ENCODE assay signal across 19 cellular contexts in genomic region chr3:181382656-181383055, GRCh38.
DNase-seq lines count a peak whose midpoint lies in the region; ATAC-seq, FAIRE-seq and TF ChIP-seq lines count a peak whose summit lies in the region.
"Had no signal": no experiment of that assay in that cellular context is flagged by ENCODE, and none has a peak within 500 bp of the region (broad histone marks: within the 10 kb centered on the region; RNA-seq: fewer than 3 reads in every experiment).

No MANE protein-coding gene starts in this region.

- WGBS in HepG2 (ENCODE audit: low lambda C conversion rate), result 2% methylated on average over 3 of the region's 3 CpGs
- WGBS in right lobe of liver (ENCODE audit: insufficient coverage, low coverage, low lambda C conversion rate, missing lambda C conversion rate), result 43% methylated on average over 1 of the region's 3 CpGs
- 94% methylated on average over 3 of the region's 3 CpGs; no CpG with 5 or more reads in 1 of the 2 experiments for WGBS in H1 (ENCODE audit: extremely low coverage in 1 of 2, insufficient coverage in 1 of 2, insufficient read length in 1 of 2, insufficient replicate concordance in 2 of 2, low coverage in 1 of 2, low lambda C conversion rate in 2 of 2, missing lambda C conversion rate in 1 of 2), 2 experiments
- WGBS in thyroid gland, 2 donors, result 13 to 27% methylated on average over 3 of the region's 3 CpGs

- TF ChIP-seq EP300 in HepG2 (IDR thresholded peaks at IDR 0.05; ENCODE audit: low read depth in 2 of 2, low read length in 2 of 2) (no peak), HepG2 (CRISPR knock-in tag; IDR thresholded peaks at IDR 0.05; ENCODE audit: borderline replicate concordance) (no peak), H1 (IDR thresholded peaks at IDR 0.05; ENCODE audit: borderline replicate concordance in 1 of 2, low read depth in 2 of 2, low read length in 2 of 2) (no peak)

- no peaks in the 10 kb centered on the region for H3K23me2 ChIP-seq in H1 (ENCODE audit: low read depth, low read length)

- H2BK12ac ChIP-seq in H1 (ENCODE audit: low read depth, low read length), result no peak overlapping the region; the same call in 1 of the 2 replicates

- in situ Hi-C loops in HepG2 (cut with HindIII; ENCODE audit: extremely low pct_ligation_motif_present, low pct_unique_long_range_greater_than_20kb), result no loop called here

- H3K79me2 ChIP-seq in HepG2 (ENCODE audit: insufficient read depth, low read length) (no peaks in the 10 kb centered on the region), H1 (ENCODE audit: control insufficient read depth in 1 of 2, insufficient read depth in 2 of 2, low read length in 2 of 2) (no peaks in the 10 kb centered on the region)

- no peak overlapping the region for H2AK5ac ChIP-seq in H1 (ENCODE audit: low read depth, low read length)

- no peak for TF ChIP-seq POLR2A in HepG2 (IDR thresholded peaks at IDR 0.05; ENCODE audit: insufficient read depth in 1 of 2, low read depth in 2 of 2, low read length in 2 of 2)
- TF ChIP-seq POLR2A in right lobe of liver (IDR thresholded peaks at IDR 0.05), result no peak
- TF ChIP-seq POLR2A in H1 (IDR thresholded peaks at IDR 0.05; ENCODE audit: control extremely low read depth in 1 of 2, low read depth in 2 of 2, low read length in 2 of 2), result no peak
- no peak for TF ChIP-seq POLR2A in thyroid gland (IDR thresholded peaks at IDR 0.05)

- no peak for FAIRE-seq in HepG2 (lab: Jason Lieb, UNC)
- no peak for FAIRE-seq in H1 (lab: Jason Lieb, UNC)
- FAIRE-seq: GM12878, GM18507, K562 had no signal

- H2BK20ac ChIP-seq in H1 (ENCODE audit: low read length), result peak overlapping the region; percentile 41; the same call in 1 of the 2 replicates

- DNase-seq in HepG2 (ENCODE audit: low spot score) (no peak), right lobe of liver (no peak), H1 (ENCODE audit: low read depth in 1 of 2, low spot score in 2 of 2) (no peak), thyroid gland (peak; percentile 64 to 78), DMS53 (lab: John Stamatoyannopoulos, UW) (no peak)
- DNase-seq in activated T-cell treated with anti-CD3 and anti-CD28 coated beads, Interleukin-2, amount 50 U/mL, for 72 hours, result no peak
- DNase-seq: 8988T; Caco-2; CD8-positive, alpha-beta memory T cell; DMS79; GM23248; H7; Karpas-422 had no signal

- no peak overlapping the region for H2BK15ac ChIP-seq in H1 (ENCODE audit: low read length)

- no peaks in the 10 kb centered on the region for H3K9me3 ChIP-seq in HepG2 (ENCODE audit: low read length)
- H3K9me3 ChIP-seq in right lobe of liver, result no peaks in the 10 kb centered on the region
- H3K9me3 ChIP-seq in H1 (ENCODE audit: insufficient read depth in 2 of 2, low read depth in 1 of 2, low read length in 1 of 2), result no peaks in the 10 kb centered on the region
- no peaks in the 10 kb centered on the region for H3K9me3 ChIP-seq in thyroid gland
- H3K9me3 ChIP-seq: Caco-2 had no signal

- no peak overlapping the region for H3K23ac ChIP-seq in H1 (ENCODE audit: insufficient read length)

- TF ChIP-seq CTCF in HepG2 (CRISPR knock-in tag; IDR thresholded peaks at IDR 0.05) (no peak), right lobe of liver (IDR thresholded peaks at IDR 0.05) (no peak), H1 (IDR thresholded peaks at IDR 0.05; ENCODE audit: control extremely low read depth in 1 of 3, insufficient read depth in 1 of 3, low read depth in 1 of 3, low read length in 3 of 3) (no peak), thyroid gland (IDR thresholded peaks at IDR 0.05) (no peak)

- H3K27ac ChIP-seq in HepG2 (ENCODE audit: extremely low read length, insufficient read depth, low read length) (no peak overlapping the region), right lobe of liver (no peak overlapping the region), H1 (ENCODE audit: low read depth, low read length) (no peak overlapping the region), thyroid gland (no peak overlapping the region)
- H3K27ac ChIP-seq: GM23248, HL-60 had no signal

- H3K36me3 ChIP-seq in HepG2 (replicated peaks in 1 of 2; ENCODE audit: control insufficient read depth in 1 of 2, insufficient read depth in 2 of 2, low read length in 2 of 2) (no peaks in the 10 kb centered on the region), right lobe of liver (no peaks in the 10 kb centered on the region), H1 (ENCODE audit: control insufficient read depth in 2 of 4, insufficient read depth in 4 of 4, low read length in 3 of 4) (no peaks in the 10 kb centered on the region; a peak in 1 of 8 replicates), thyroid gland (no peaks in the 10 kb centered on the region)

- H3K36me3 Mint-ChIP-seq in activated T-cell treated with anti-CD3 and anti-CD28 coated beads, Interleukin-2, amount 50 U/mL, for 72 hours (ENCODE audit: insufficient read depth in 2 of 2), result peaks cover 0 to 1% of the 10 kb centered on the region in 2 donors
- H3K36me3 Mint-ChIP-seq: CD8-positive, alpha-beta memory T cell had no signal

- no peaks in the 10 kb centered on the region for H3K27me3 ChIP-seq in HepG2 (ENCODE audit: control insufficient read depth in 1 of 2, insufficient read depth in 2 of 2, low read length in 2 of 2)
- H3K27me3 ChIP-seq in right lobe of liver, result no peaks in the 10 kb centered on the region
- H3K27me3 ChIP-seq in H1 (replicated peaks in 1 of 4; ENCODE audit: control insufficient read depth in 3 of 4, extremely low read depth in 1 of 4, insufficient read depth in 3 of 4, low read length in 3 of 4), result no peaks in the 10 kb centered on the region
- H3K27me3 ChIP-seq in thyroid gland, result no peaks in the 10 kb centered on the region

- H3K14ac ChIP-seq in H1 (ENCODE audit: insufficient read length), result no peak overlapping the region

- no TSS peak for BruUV-seq in HepG2 (replicated peaks; lab: Mats Ljungman, UMichigan)

- H3K4me2 ChIP-seq in HepG2 (ENCODE audit: low read depth, low read length) (no peak overlapping the region), H1 (ENCODE audit: insufficient read depth in 1 of 2, low read depth in 2 of 2, low read length in 2 of 2) (no peak overlapping the region)

- H3K9me3 Mint-ChIP-seq in activated T-cell treated with anti-CD3 and anti-CD28 coated beads, Interleukin-2, amount 50 U/mL, for 72 hours, result peaks cover 5 to 8% of the 10 kb centered on the region in 2 donors

- H4K8ac ChIP-seq in H1 (ENCODE audit: extremely low read depth, insufficient read depth, low read length), result no peak overlapping the region

- H3K4me3 ChIP-seq in HepG2 (replicated peaks in 1 of 3; ENCODE audit: insufficient read depth in 1 of 3, low read depth in 2 of 3, low read length in 3 of 3), result no peak overlapping the region
- H3K4me3 ChIP-seq in right lobe of liver, result no peak overlapping the region
- no peak overlapping the region for H3K4me3 ChIP-seq in H1 (ENCODE audit: extremely low read depth in 1 of 4, insufficient read depth in 2 of 4, low read depth in 3 of 4, low read length in 4 of 4)
- no peak overlapping the region for H3K4me3 ChIP-seq in thyroid gland (replicated peaks in 1 of 3)
- H3K4me3 ChIP-seq: GM12878, GM23248, K562 had no signal

- H3K27ac Mint-ChIP-seq in activated T-cell treated with anti-CD3 and anti-CD28 coated beads, Interleukin-2, amount 50 U/mL, for 72 hours, result no peak overlapping the region
- H3K27ac Mint-ChIP-seq: B cell; CD8-positive, alpha-beta memory T cell had no signal

- no peak overlapping the region for H3K4me3 Mint-ChIP-seq in activated T-cell treated with anti-CD3 and anti-CD28 coated beads, Interleukin-2, amount 50 U/mL, for 72 hours
- H3K4me3 Mint-ChIP-seq: B cell; CD8-positive, alpha-beta memory T cell had no signal

- CTCF ChIA-PET in HepG2 (lab: Yijun Ruan, JAX; ENCODE audit: low intra/inter-chr PET ratio, low total read pairs), result no interaction called here
- CTCF ChIA-PET in H1 (lab: Charles Lee; ENCODE audit: partially characterized antibody), result interaction anchor here (0.6 to 1.4 kb wide), 3 partner anchors 55 to 366 kb away, joined by 3 to 4 read pairs (median 3); no protein-coding TSS in a partner anchor

- H3K4ac ChIP-seq in H1 (replicated peaks; ENCODE audit: insufficient read length, low read depth, low read length), result no peak overlapping the region

- no peak overlapping the region for H3K9ac ChIP-seq in HepG2 (ENCODE audit: insufficient read depth, low read depth, low read length)
- H3K9ac ChIP-seq in H1 (replicated peaks in 1 of 4; ENCODE audit: extremely low read depth in 1 of 4, low read depth in 3 of 4, low read length in 3 of 4), result no peak overlapping the region
- H3K9ac ChIP-seq: GM23248 had no signal

- H3K56ac ChIP-seq in H1 (replicated peaks; ENCODE audit: insufficient read length, low read depth, low read length), result no peak overlapping the region

- POLR2A ChIA-PET in HepG2 (lab: Yijun Ruan, JAX) (no interaction called here), H1 (lab: Charles Lee; ENCODE audit: partially characterized antibody) (interaction anchor here (0.6 kb wide), 1 partner anchor 535 kb away, joined by 3 read pairs; no protein-coding TSS in a partner anchor)

- H3K79me1 ChIP-seq in H1 (ENCODE audit: low read depth, low read length), result no peaks in the 10 kb centered on the region

- intact Hi-C loops in HepG2 (cut with micrococcal nuclease; ENCODE audit: unreplicated experiment), result no loop called here
- intact Hi-C loops in right lobe of liver (cut with DNase I), result no loop called here
- intact Hi-C loops in thyroid gland (cut with DNase I), result loop anchor here (10.0 kb wide), 1 partner anchor 312 kb away; no protein-coding TSS in a partner anchor

- no peak for ATAC-seq in HepG2
- ATAC-seq in right lobe of liver, result no peak
- ATAC-seq in HG02938 (IDR thresholded peaks at IDR 0.05; ENCODE audit: unreplicated experiment), result no peak
- ATAC-seq in activated T-cell treated with anti-CD3 and anti-CD28 coated beads, Interleukin-2, amount 50 U/mL, for 72 hours (replicated peaks in 1 of 2), result no peak
- ATAC-seq: GM12878, K562 had no signal

- peak overlapping the region; percentile 53; the same call in 1 of the 2 replicates for H3K18ac ChIP-seq in H1 (ENCODE audit: extremely low read depth, low read length)

- no peaks in the 10 kb centered on the region for H3K27me3 Mint-ChIP-seq in activated T-cell treated with anti-CD3 and anti-CD28 coated beads, Interleukin-2, amount 50 U/mL, for 72 hours (ENCODE audit: low read depth)
- H3K27me3 Mint-ChIP-seq: B cell had no signal

- peak overlapping the region; percentile 19; the same call in 1 of the 2 replicates for H2BK5ac ChIP-seq in H1 (ENCODE audit: low read depth, low read length)

- H4K20me1 ChIP-seq in HepG2 (ENCODE audit: insufficient read depth, low read length) (no peaks in the 10 kb centered on the region), H1 (replicated peaks in 1 of 2; ENCODE audit: control insufficient read depth in 1 of 2, insufficient read depth in 2 of 2, low read length in 2 of 2) (no peaks in the 10 kb centered on the region)

- TF ChIP-seq RAD21 in HepG2 (CRISPR knock-in tag; IDR thresholded peaks at IDR 0.05) (no peak), H1 (IDR thresholded peaks at IDR 0.05 in 1 of 2, conservative IDR thresholded peaks at IDR 0.05 in 1 of 2; ENCODE audit: low read depth in 2 of 2, low read length in 2 of 2) (no peak)

- peak overlapping the region; percentile 44 for H4K91ac ChIP-seq in H1 (replicated peaks; ENCODE audit: insufficient read length, low read length)

- H2BK120ac ChIP-seq in H1 (replicated peaks; ENCODE audit: low read depth, low read length), result peak overlapping the region; percentile 41

- no peaks in the 10 kb centered on the region for H3K4me1 Mint-ChIP-seq in activated T-cell treated with anti-CD3 and anti-CD28 coated beads, Interleukin-2, amount 50 U/mL, for 72 hours (ENCODE audit: low read depth)
- H3K4me1 Mint-ChIP-seq: B cell; CD8-positive, alpha-beta memory T cell had no signal

- no peak overlapping the region for H4K5ac ChIP-seq in H1 (ENCODE audit: insufficient read length, low read depth, low read length)

- H2AFZ ChIP-seq in HepG2 (ENCODE audit: low read length), result no peak overlapping the region
- no peak overlapping the region for H2AFZ ChIP-seq in H1 (ENCODE audit: low read length)
- H2AFZ ChIP-seq: GM23248 had no signal

- H3K4me1 ChIP-seq in HepG2 (ENCODE audit: insufficient read depth, low read length) (no peaks in the 10 kb centered on the region), right lobe of liver (no peaks in the 10 kb centered on the region), H1 (replicated peaks in 1 of 4; ENCODE audit: control insufficient read depth in 3 of 4, insufficient read depth in 4 of 4, low read length in 3 of 4) (peaks cover 2 to 10% (median 7%) of the 10 kb centered on the region in 4 experiments; a peak in 5 of 7 replicates), thyroid gland (peaks cover 17 to 21% of the 10 kb centered on the region in 2 donors)
- H3K4me1 ChIP-seq: Caco-2 had no signal

Comparison
In these comparisons a context has a peak if more than half of its experiments do, and no peak if none do; other contexts are left out.
1. DNase-seq: peak in thyroid gland (2 of 2); none in HepG2 (single experiment), right lobe of liver (0 of 3), H1 (0 of 2), activated T-cell treated with anti-CD3 and anti-CD28 coated beads, Interleukin-2, amount 50 U/mL, for 72 hours (0 of 2) and DMS53 (single experiment).